1 cellular context compared by ENCODE assay signal in the genomic region with DNA sequence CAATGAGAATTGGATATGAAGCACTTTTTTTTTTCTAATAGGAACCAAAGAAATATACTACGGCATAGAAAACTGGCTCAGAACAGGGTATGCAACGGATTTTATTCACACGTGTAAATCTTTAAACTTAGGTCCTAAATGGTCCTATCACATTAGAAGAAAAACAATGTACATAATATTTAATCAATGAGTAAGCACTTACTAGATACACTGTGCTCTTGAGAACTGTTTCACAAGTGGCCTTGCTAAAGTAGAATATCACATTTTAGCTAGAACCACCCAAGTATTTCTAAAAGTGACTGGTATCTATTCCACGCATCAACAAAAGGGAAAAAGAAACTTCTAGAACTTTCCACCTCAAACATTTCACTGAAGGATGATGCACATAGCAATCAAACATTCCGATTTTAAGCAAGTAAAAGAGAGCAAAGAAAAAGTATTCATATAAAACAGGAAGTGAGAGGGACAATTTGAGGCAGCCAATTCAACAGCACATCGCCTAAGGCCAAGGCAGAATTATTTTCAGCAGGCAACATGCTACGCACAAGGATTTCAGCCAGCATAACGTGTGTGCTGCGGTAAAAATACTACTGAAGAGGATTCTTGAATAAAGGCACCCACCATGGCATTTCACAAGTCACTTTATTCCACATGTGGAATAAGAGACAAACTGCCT.
TF ChIP-seq lines count a peak whose summit lies in the region.

No MANE protein-coding gene starts in this region.

TF ChIP-seq in IMR-90, 13 proteins besides CTCF, POLR2A, EP300 and RAD21 (continued from another document):
- TF ChIP-seq MAFK (IDR thresholded peaks at IDR 0.05; ENCODE audit: low read depth, low read length) (no peak), MAZ (IDR thresholded peaks at IDR 0.05; ENCODE audit: borderline replicate concordance, low read depth, low read length) (no peak), RFX5 (IDR thresholded peaks at IDR 0.05; ENCODE audit: low read depth, low read length) (no peak), RCOR1 (IDR thresholded peaks at IDR 0.05; ENCODE audit: insufficient replicate concordance, low read length) (no peak), CEBPB (IDR thresholded peaks at IDR 0.05; ENCODE audit: low read depth, low read length) (no peak), BHLHE40 (IDR thresholded peaks at IDR 0.05; ENCODE audit: low read depth, low read length) (no peak)
